ENCODE assay signal across 16 cellular contexts in genomic region chr15:80587816-80588456, GRCh38.
A peak's percentile ranks its signal among the peaks of the same experiment; 100 is the strongest.
DNase-seq lines count a peak whose midpoint lies in the region; FAIRE-seq and TF ChIP-seq lines count a peak whose summit lies in the region.
"Had no signal": no experiment of that assay in that cellular context is flagged by ENCODE, and none has a peak within 500 bp of the region (broad histone marks: within the 10 kb centered on the region; RNA-seq: fewer than 3 reads in every experiment).

No MANE protein-coding gene starts in this region.

- peak; percentile 50 for DNase-seq in Calu3
- peak; percentile 60 for DNase-seq in M059J (ENCODE audit: low read depth)
- DNase-seq in astrocyte of the spinal cord (ENCODE audit: low read depth, low spot score), result peak; percentile 56
- no peak for DNase-seq in keratinocyte (ENCODE audit: low read depth, low spot score)
- DNase-seq in nephron progenitor cell, result no peak
- DNase-seq in COLO829 (ENCODE audit: low spot score), result no peak
- no peak for DNase-seq in SK-N-DZ (ENCODE audit: low spot score)
- no peak for DNase-seq in HuH-7 (ENCODE audit: low spot score)
- DNase-seq: activated CD4-positive, alpha-beta T cell treated with anti-CD3 and anti-CD28 coated beads, Interleukin-2, amount 50 U/mL, for 1 hour; activated T-cell treated with anti-CD3 and anti-CD28 coated beads, Interleukin-2, amount 50 U/mL, for 48 hours; NCI-H1436 treated with DMSO at 0.1 percent for 48 hours; NCI-H524; psoas muscle; upper lobe of left lung had no signal

- no peaks in the 10 kb centered on the region for H3K79me2 ChIP-seq in keratinocyte (ENCODE audit: control insufficient read depth, insufficient read depth, low read length)

- no peaks in the 10 kb centered on the region for H3K9me3 ChIP-seq in keratinocyte (ENCODE audit: control insufficient read depth, low read depth, low read length)
- H3K9me3 ChIP-seq: ascending aorta, psoas muscle, upper lobe of left lung had no signal

- H3K36me3 ChIP-seq in keratinocyte (ENCODE audit: control insufficient read depth in 2 of 2, extremely low read depth in 1 of 2, insufficient read depth in 2 of 2, low read length in 2 of 2), result no peaks in the 10 kb centered on the region
- H3K36me3 ChIP-seq: ascending aorta, upper lobe of left lung had no signal

- no peak overlapping the region for H3K4me3 ChIP-seq in astrocyte of the spinal cord (ENCODE audit: low read depth, low read length)
- no peak overlapping the region for H3K4me3 ChIP-seq in keratinocyte (ENCODE audit: control insufficient read depth in 2 of 3, extremely low read depth in 1 of 3, insufficient read depth in 2 of 3, low read depth in 1 of 3, low read length in 3 of 3)
- H3K4me3 ChIP-seq: ascending aorta, psoas muscle, upper lobe of left lung had no signal

- no peak overlapping the region for H2AFZ ChIP-seq in keratinocyte (ENCODE audit: control insufficient read depth, low read length)

- no peaks in the 10 kb centered on the region for H4K20me1 ChIP-seq in keratinocyte (ENCODE audit: control insufficient read depth, extremely low read depth, insufficient read depth, low read length)

- dilution Hi-C loops in keratinocyte (cut with MboI; ENCODE audit: extremely low pct_ligation_motif_present, low sequenced_read_pairs), result loop anchor here (25.0 kb wide), 1 partner anchor 99 kb away; the partner anchor contains the start of gene ABHD17C

- peaks cover 4% of the 10 kb centered on the region for H3K9me3 Mint-ChIP-seq in Calu3 (ENCODE audit: low read depth, unreplicated experiment)
- H3K9me3 Mint-ChIP-seq in nephron progenitor cell, result no peaks in the 10 kb centered on the region

- peaks cover 49% of the 10 kb centered on the region for H3K4me1 ChIP-seq in keratinocyte (ENCODE audit: control insufficient read depth, extremely low read depth, insufficient read depth, low read length)
- H3K4me1 ChIP-seq: ascending aorta, psoas muscle had no signal

- peak overlapping the region; percentile 87 for H3K27ac Mint-ChIP-seq in Calu3 (ENCODE audit: unreplicated experiment)
- no peak overlapping the region for H3K27ac Mint-ChIP-seq in nephron progenitor cell
- H3K27ac Mint-ChIP-seq: B cell had no signal

- H3K4me3 Mint-ChIP-seq in Calu3 (ENCODE audit: low read depth, unreplicated experiment), result peak overlapping the region; percentile 9
- H3K4me3 Mint-ChIP-seq in nephron progenitor cell, result no peak overlapping the region
- H3K4me3 Mint-ChIP-seq: B cell had no signal

- BruUV-seq in Calu3 (replicated peaks; lab: Mats Ljungman, UMichigan), result no TSS peak

- intact Hi-C loops in Calu3 (cut with micrococcal nuclease; ENCODE audit: unreplicated experiment), result no loop called here

- peak overlapping the region; percentile 85 for H3K27ac ChIP-seq in keratinocyte (ENCODE audit: control insufficient read depth, insufficient read depth, low read length)
- H3K27ac ChIP-seq: ascending aorta, psoas muscle, upper lobe of left lung had no signal

- peak overlapping the region; percentile 63 for H3K4me2 ChIP-seq in keratinocyte (ENCODE audit: control insufficient read depth, extremely low read depth, insufficient read depth, low read depth, low read length)

- H3K27me3 Mint-ChIP-seq in Calu3 (ENCODE audit: unreplicated experiment), result no peaks in the 10 kb centered on the region
- no peaks in the 10 kb centered on the region for H3K27me3 Mint-ChIP-seq in nephron progenitor cell (ENCODE audit: low read depth, poor library complexity)
- H3K27me3 Mint-ChIP-seq: B cell had no signal

- H3K4me1 Mint-ChIP-seq in Calu3 (ENCODE audit: low read depth, unreplicated experiment) (peaks cover 57% of the 10 kb centered on the region), nephron progenitor cell (peaks cover 9% of the 10 kb centered on the region)
- H3K4me1 Mint-ChIP-seq: B cell had no signal

- H3K9me1 ChIP-seq in keratinocyte (ENCODE audit: control insufficient read depth, extremely low read depth, insufficient read depth, low read length), result no peaks in the 10 kb centered on the region

- FAIRE-seq in keratinocyte (lab: Jason Lieb, UNC), result no peak

- in situ Hi-C loops in astrocyte of the spinal cord (cut with HindIII; ENCODE audit: low sequenced_read_pairs), result no loop called here

- TF ChIP-seq CTCF in Calu3 (IDR thresholded peaks at IDR 0.05; ENCODE audit: unreplicated experiment), result no peak
- TF ChIP-seq CTCF in astrocyte of the spinal cord (IDR thresholded peaks at IDR 0.05; ENCODE audit: low read depth, low read length), result no peak
- TF ChIP-seq CTCF in keratinocyte (optimal IDR thresholded peaks at IDR 0.05 in 1 of 3, IDR thresholded peaks at IDR 0.05 in 1 of 3, conservative IDR thresholded peaks at IDR 0.05 in 1 of 3; ENCODE audit: extremely low read depth in 1 of 3, insufficient read depth in 2 of 3, low read length in 3 of 3), result no peak
- TF ChIP-seq CTCF in nephron progenitor cell (IDR thresholded peaks at IDR 0.05), result no peak

- no peaks in the 10 kb centered on the region for H3K27me3 ChIP-seq in keratinocyte (ENCODE audit: control insufficient read depth, extremely low read depth, insufficient read depth, low read length)
- H3K27me3 ChIP-seq: ascending aorta, upper lobe of left lung had no signal

- H3K36me3 Mint-ChIP-seq in Calu3 (ENCODE audit: insufficient read depth, unreplicated experiment), result peaks cover 17% of the 10 kb centered on the region
- H3K36me3 Mint-ChIP-seq in nephron progenitor cell (ENCODE audit: low read depth), result peaks cover 12% of the 10 kb centered on the region

- H3K9ac ChIP-seq in keratinocyte (ENCODE audit: control insufficient read depth, extremely low read depth, insufficient read depth, low read length), result peak overlapping the region; percentile 35

- CTCF ChIA-PET in Calu3 (lab: Charles Lee), result interaction anchor here (0.7 to 2.2 kb wide), 6 partner anchors 8 to 189 kb away, joined by 3 to 8 read pairs (median 4); no protein-coding TSS in a partner anchor

Comparison
In these comparisons a context has a peak if more than half of its experiments do, and no peak if none do; other contexts are left out.
1. DNase-seq: peak in Calu3 (single experiment), M059J (single experiment) and astrocyte of the spinal cord (single experiment); none in keratinocyte (single experiment), nephron progenitor cell (single experiment), COLO829 (single experiment), SK-N-DZ (single experiment) and HuH-7 (single experiment).